In the genomic region with DNA sequence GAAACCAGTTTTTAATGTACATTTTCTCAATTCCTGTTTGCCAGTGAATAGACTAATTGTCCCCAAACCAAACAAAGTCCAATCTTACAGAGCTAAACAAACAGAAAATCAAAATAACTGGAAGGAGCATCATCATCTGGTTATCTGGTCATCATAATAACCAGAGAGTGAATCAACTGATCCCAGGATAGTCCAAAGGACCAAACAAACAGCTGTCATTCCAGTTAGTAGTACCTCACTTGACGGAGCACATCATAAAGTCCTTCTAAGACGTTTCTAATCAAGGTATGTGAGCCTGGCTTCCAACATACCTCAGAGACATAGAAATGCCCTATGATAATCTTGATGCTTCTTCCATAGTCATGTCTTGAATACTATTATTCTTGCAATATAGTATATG, we compare ENCODE assay signal across 1 cellular context.
TF ChIP-seq lines count a peak whose summit lies in the region.

No MANE protein-coding gene starts in this region.

TF ChIP-seq in HepG2, 621 proteins besides CTCF, POLR2A, EP300 and RAD21 (continued from another document):
- TF ChIP-seq ZNF224 (CRISPR knock-in tag; IDR thresholded peaks at IDR 0.05) (no peak), SP1 (IDR thresholded peaks at IDR 0.05) (no peak), SP1 (CRISPR knock-in tag; IDR thresholded peaks at IDR 0.05) (no peak), ZNF747 (CRISPR knock-in tag; IDR thresholded peaks at IDR 0.05; ENCODE audit: borderline replicate concordance) (no peak), TARDBP (CRISPR knock-in tag; IDR thresholded peaks at IDR 0.05) (no peak), KDM2A (CRISPR knock-in tag; IDR thresholded peaks at IDR 0.05; ENCODE audit: borderline replicate concordance, low read depth) (no peak), KLF13 (CRISPR knock-in tag; IDR thresholded peaks at IDR 0.05) (no peak), SSRP1 (CRISPR knock-in tag; IDR thresholded peaks at IDR 0.05) (no peak)
- TF ChIP-seq, protein P1, sequence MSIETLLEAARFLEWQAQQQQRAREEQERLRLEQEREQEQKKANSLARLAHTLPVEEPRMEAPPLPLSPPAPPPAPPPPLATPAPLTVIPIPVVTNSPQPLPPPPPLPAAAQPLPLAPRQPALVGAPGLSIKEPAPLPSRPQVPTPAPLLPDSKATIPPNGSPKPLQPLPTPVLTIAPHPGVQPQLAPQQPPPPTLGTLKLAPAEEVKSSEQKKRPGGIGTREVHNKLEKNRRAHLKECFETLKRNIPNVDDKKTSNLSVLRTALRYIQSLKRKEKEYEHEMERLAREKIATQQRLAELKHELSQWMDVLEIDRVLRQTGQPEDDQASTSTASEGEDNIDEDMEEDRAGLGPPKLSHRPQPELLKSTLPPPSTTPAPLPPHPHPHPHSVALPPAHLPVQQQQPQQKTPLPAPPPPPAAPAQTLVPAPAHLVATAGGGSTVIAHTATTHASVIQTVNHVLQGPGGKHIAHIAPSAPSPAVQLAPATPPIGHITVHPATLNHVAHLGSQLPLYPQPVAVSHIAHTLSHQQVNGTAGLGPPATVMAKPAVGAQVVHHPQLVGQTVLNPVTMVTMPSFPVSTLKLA (IDR thresholded peaks at IDR 0.05): no peak
TF ChIP-seq in HepG2: peak in this region for 0.
